In the genomic region with DNA sequence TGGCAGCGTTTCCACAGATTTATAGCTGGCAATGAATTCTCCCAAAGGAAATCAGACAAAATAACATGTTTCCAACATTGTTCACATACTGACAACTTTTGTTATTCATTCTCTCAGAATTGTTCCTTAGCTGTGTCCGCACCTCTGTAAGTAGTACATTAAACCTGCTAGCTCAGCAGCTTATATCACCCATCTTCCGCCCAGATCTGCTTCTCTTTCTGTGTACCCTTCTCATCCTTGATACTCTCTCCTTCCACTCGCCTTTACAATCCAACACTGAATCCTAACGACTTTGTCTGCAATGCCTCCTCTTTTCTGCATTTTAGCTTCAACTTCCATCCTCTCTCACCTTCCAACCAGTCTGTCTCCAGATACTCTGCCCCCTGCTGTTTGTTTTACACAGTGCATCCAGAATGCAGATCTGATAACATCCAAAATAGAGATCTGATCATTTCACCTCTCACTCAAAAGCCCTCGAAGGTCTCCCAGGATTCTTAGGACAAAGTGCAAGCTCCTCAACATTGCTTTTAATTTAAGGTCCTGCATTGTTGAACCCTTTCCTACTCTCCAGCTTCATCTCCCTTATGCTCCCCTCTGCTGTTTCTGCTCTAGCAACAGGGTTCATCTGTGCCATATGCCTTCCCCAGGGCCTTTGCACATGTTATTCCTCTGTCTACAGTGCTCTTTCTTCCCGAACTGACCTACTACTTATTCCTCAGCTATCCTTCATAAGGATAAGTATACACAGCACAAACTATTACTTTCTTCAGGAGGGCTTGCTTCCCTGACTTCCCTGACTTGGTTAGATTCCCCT, we compare ENCODE assay signal across 8 cellular contexts.
A peak's percentile ranks its signal among the peaks of the same experiment; 100 is the strongest.
DNase-seq lines count a peak whose midpoint lies in the region; ATAC-seq lines count a peak whose summit lies in the region.

No MANE protein-coding gene starts in this region.

- peaks cover 2% of the 10 kb centered on the region for H3K9me3 Mint-ChIP-seq in stimulated activated effector memory CD8-positive, alpha-beta T cell treated with anti-CD3 and anti-CD28 coated beads, Interleukin-12 subunit alpha, Interleukin-12 subunit beta, amount 100 ng/mL, for 72 hours

- no peak overlapping the region for H3K4me3 Mint-ChIP-seq in stimulated activated effector memory CD8-positive, alpha-beta T cell treated with anti-CD3 and anti-CD28 coated beads, Interleukin-12 subunit alpha, Interleukin-12 subunit beta, amount 100 ng/mL, for 72 hours

- peaks cover 6% of the 10 kb centered on the region for H3K4me1 Mint-ChIP-seq in stimulated activated effector memory CD8-positive, alpha-beta T cell treated with anti-CD3 and anti-CD28 coated beads, Interleukin-12 subunit alpha, Interleukin-12 subunit beta, amount 100 ng/mL, for 72 hours

- ATAC-seq in stimulated activated effector memory CD8-positive, alpha-beta T cell treated with anti-CD3 and anti-CD28 coated beads, Interleukin-12 subunit alpha, Interleukin-12 subunit beta, amount 100 ng/mL, for 72 hours: no peak
- ATAC-seq in HG02588 (IDR thresholded peaks at IDR 0.05; ENCODE audit: unreplicated experiment): no peak
- no peak for ATAC-seq in HG02571 (IDR thresholded peaks at IDR 0.05; ENCODE audit: unreplicated experiment)

- H3K27ac Mint-ChIP-seq in stimulated activated effector memory CD8-positive, alpha-beta T cell treated with anti-CD3 and anti-CD28 coated beads, Interleukin-12 subunit alpha, Interleukin-12 subunit beta, amount 100 ng/mL, for 72 hours: no peak overlapping the region

- DNase-seq in NCI-H1417 (lab: John Stamatoyannopoulos, UW) (peak in 2 of 3 experiments; percentile 31 to 48), NCI-H1417 treated with DMSO at 0.1 percent for 48 hours (lab: John Stamatoyannopoulos, UW) (no peak), Kasumi-1 (lab: John Stamatoyannopoulos, UW) (peak; percentile 25 to 34), iPS DF 4.7 (ENCODE audit: extremely low read depth, low spot score) (peak; percentile 11)
- DNase-seq in activated CD8-positive, alpha-beta memory T cell treated with anti-CD3 and anti-CD28 coated beads, Interleukin-2, amount 50 U/mL, for 48 hours: peak; percentile 49
- peak; percentile 13 to 61 for DNase-seq in stimulated activated effector memory CD8-positive, alpha-beta T cell treated with anti-CD3 and anti-CD28 coated beads, Interleukin-12 subunit alpha, Interleukin-12 subunit beta, amount 100 ng/mL, for 72 hours (ENCODE audit: low spot score in 2 of 2)

- no peaks in the 10 kb centered on the region for H3K36me3 Mint-ChIP-seq in stimulated activated effector memory CD8-positive, alpha-beta T cell treated with anti-CD3 and anti-CD28 coated beads, Interleukin-12 subunit alpha, Interleukin-12 subunit beta, amount 100 ng/mL, for 72 hours
